ENCODE assay signal across 21 cellular contexts in genomic region chrX:39324233-39324632, GRCh38.
"Had no signal": no experiment of that assay in that cellular context is flagged by ENCODE, and none has a peak within 500 bp of the region (broad histone marks: within the 10 kb centered on the region; RNA-seq: fewer than 3 reads in every experiment).

No MANE protein-coding gene starts in this region.

- H3K27me3 Mint-ChIP-seq: activated naive CD4-positive, alpha-beta T cell treated with anti-CD3 and anti-CD28 coated beads, Interleukin-2, amount 10 ng/mL, durations not matched to agents 7 days and 5 days had no signal

- H3K9me3 Mint-ChIP-seq: central memory CD8-positive, alpha-beta T cell; natural killer cell; stimulated activated memory B cell treated with anti-CD40 and anti-IgM and Interleukin-4, amounts not matched to agents 10 μg/mL and 1 μg/mL and 100 μg/mL, for 72 hours; T-helper 1 cell treated with Interleukin-12 subunit alpha and Interleukin-12 subunit beta and Interleukin-4 antibody, amounts not matched to agents 30 μg/mL and 1 μg/mL, for 36 hours had no signal

- H3K4me1 Mint-ChIP-seq: natural killer cell had no signal

- H3K4me3 ChIP-seq: coronary artery, tibial nerve, uterus had no signal

- H3K27me3 ChIP-seq: brain microvascular endothelial cell, neutrophil, uterus had no signal

- ATAC-seq: left ventricle myocardium superior; natural killer cell; stimulated activated memory B cell treated with anti-CD40 and anti-IgM and Interleukin-4, amounts not matched to agents 10 μg/mL and 1 μg/mL and 100 μg/mL, for 72 hours had no signal

- H3K4me3 Mint-ChIP-seq: activated naive CD4-positive, alpha-beta T cell treated with anti-CD3 and anti-CD28 coated beads, Interleukin-2, amount 10 ng/mL, durations not matched to agents 7 days and 5 days; central memory CD8-positive, alpha-beta T cell; natural killer cell; stimulated activated memory B cell treated with anti-CD40 and anti-IgM and Interleukin-4, amounts not matched to agents 10 μg/mL and 1 μg/mL and 100 μg/mL, for 72 hours; T-helper 1 cell treated with Interleukin-12 subunit alpha and Interleukin-12 subunit beta and Interleukin-4 antibody, amounts not matched to agents 30 μg/mL and 1 μg/mL, for 36 hours had no signal

- DNase-seq: activated CD4-positive, alpha-beta T cell treated with anti-CD3 and anti-CD28 coated beads for 48 hours; activated naive CD4-positive, alpha-beta T cell treated with anti-CD3 and anti-CD28 coated beads, Interleukin-2, amount 10 ng/mL, durations not matched to agents 7 days and 5 days; brain microvascular endothelial cell; effector CD8-positive, alpha-beta T cell; foreskin fibroblast; glutamatergic neuron; hypothalamus; kidney; left ventricle myocardium superior; mesenchymal stem cell; natural killer cell; stimulated activated CD4-positive, alpha-beta T cell treated with anti-CD3 and anti-CD28 coated beads, Interleukin-12 subunit alpha, Interleukin-12 subunit beta, amount 100 ng/mL, for 4 hours; stimulated activated CD4-positive, alpha-beta T cell treated with anti-CD3 and anti-CD28 coated beads, Interleukin-2, amount 100 ng/mL, for 24 hours; substantia nigra; uterus had no signal

- H3K36me3 ChIP-seq: brain microvascular endothelial cell, neutrophil, tibial nerve, uterus had no signal

- H3K36me3 Mint-ChIP-seq: activated naive CD4-positive, alpha-beta T cell treated with anti-CD3 and anti-CD28 coated beads, Interleukin-2, amount 10 ng/mL, durations not matched to agents 7 days and 5 days; natural killer cell; stimulated activated memory B cell treated with anti-CD40 and anti-IgM and Interleukin-4, amounts not matched to agents 10 μg/mL and 1 μg/mL and 100 μg/mL, for 72 hours had no signal

- H3K4me1 ChIP-seq: tibial nerve, uterus had no signal

- H3K27ac ChIP-seq: brain microvascular endothelial cell, coronary artery, neutrophil, tibial nerve, uterus had no signal

- H3K9me3 ChIP-seq: neutrophil, tibial nerve, uterus had no signal

- H3K27ac Mint-ChIP-seq: activated naive CD4-positive, alpha-beta T cell treated with anti-CD3 and anti-CD28 coated beads, Interleukin-2, amount 10 ng/mL, durations not matched to agents 7 days and 5 days; natural killer cell; stimulated activated memory B cell treated with anti-CD40 and anti-IgM and Interleukin-4, amounts not matched to agents 10 μg/mL and 1 μg/mL and 100 μg/mL, for 72 hours; T-helper 1 cell treated with Interleukin-12 subunit alpha and Interleukin-12 subunit beta and Interleukin-4 antibody, amounts not matched to agents 30 μg/mL and 1 μg/mL, for 36 hours had no signal
